ENCODE assay signal across 7 cellular contexts in genomic region chr5:58215364-58215763, GRCh38.
"Had no signal": no experiment of that assay in that cellular context is flagged by ENCODE, and none has a peak within 500 bp of the region (broad histone marks: within the 10 kb centered on the region; RNA-seq: fewer than 3 reads in every experiment).

No MANE protein-coding gene starts in this region.

- H3K27ac Mint-ChIP-seq: IgD-negative memory B cell had no signal

- H3K36me3 Mint-ChIP-seq: IgD-negative memory B cell had no signal

- H3K27me3 Mint-ChIP-seq: IgD-negative memory B cell had no signal

- H3K4me1 Mint-ChIP-seq: IgD-negative memory B cell had no signal

- H3K4me3 ChIP-seq: GM23248 had no signal

- H3K27ac ChIP-seq: GM23248 had no signal

- DNase-seq: GM23248, GOT3, H7, HCEC 1CT, KBM-7 had no signal

- H2AFZ ChIP-seq: GM23248 had no signal

- ATAC-seq: HepG2 had no signal

- H3K4me3 Mint-ChIP-seq: IgD-negative memory B cell had no signal

- H3K9ac ChIP-seq: GM23248 had no signal
